Comparison of ENCODE assay signal across 11 cellular contexts in genomic region chr11:130726647-130727046, GRCh38.
"Had no signal": no experiment of that assay in that cellular context is flagged by ENCODE, and none has a peak within 500 bp of the region (broad histone marks: within the 10 kb centered on the region; RNA-seq: fewer than 3 reads in every experiment).

No MANE protein-coding gene starts in this region.

- H3K4me1 ChIP-seq: left lung had no signal

- H3K27ac ChIP-seq: dorsolateral prefrontal cortex, left lung, neutrophil, spleen had no signal

- ATAC-seq: stimulated activated naive B cell treated with anti-CD40 and anti-IgM and Interleukin-4, amounts not matched to agents 10 μg/mL and 1 μg/mL and 100 μg/mL, for 72 hours had no signal

- H3K4me3 ChIP-seq: dorsolateral prefrontal cortex, left lung, spleen had no signal

- H3K36me3 ChIP-seq: left lung, neutrophil, spleen had no signal

- H3K9me3 ChIP-seq: neutrophil had no signal

- DNase-seq: activated CD4-positive, alpha-beta T cell treated with anti-CD3 and anti-CD28 coated beads, Interleukin-2, amount 50 U/mL, for 4 hours; activated CD4-positive, CD25-positive, alpha-beta regulatory T cell treated with anti-CD3 and anti-CD28 coated beads, Interleukin-2, amount 50 U/mL, for 72 hours; activated T-cell treated with anti-CD3 and anti-CD28 coated beads, Interleukin-2, amount 50 U/mL, for 1 hour; amniotic stem cell; dorsolateral prefrontal cortex; posterior cingulate gyrus; spleen; stimulated activated CD4-positive, alpha-beta T cell treated with anti-CD3 and anti-CD28 coated beads, Interleukin-1b, Interleukin-23, amount 100 ng/mL, for 48 hours; stimulated activated naive B cell treated with anti-CD40 and anti-IgM and Interleukin-4, amounts not matched to agents 10 μg/mL and 1 μg/mL and 100 μg/mL, for 72 hours had no signal

- H3K27me3 ChIP-seq: left lung, neutrophil had no signal
